Comparison of ENCODE assay signal across 8 cellular contexts in genomic region chr11:75532200-75532972, GRCh38. TPM values are rescaled to one million over a fixed set of nuclear protein-coding genes. Genes with fewer than 3 reads are reported as not detected.
A peak's percentile ranks its signal among the peaks of the same experiment; 100 is the strongest.
DNase-seq lines count a peak whose midpoint lies in the region; ATAC-seq lines count a peak whose summit lies in the region.

No MANE protein-coding gene starts in this region.

- peak; percentile 75 for DNase-seq in Ammon's horn (ENCODE audit: low spot score)
- peak; percentile 34 for DNase-seq in HCEC 1CT
- peak; percentile 69 for DNase-seq in NCI-H460 (ENCODE audit: extremely low read depth, low read depth)
- peak; percentile 82 for DNase-seq in cerebellar cortex (ENCODE audit: low spot score)
- peak; percentile 87 for DNase-seq in left kidney (ENCODE audit: low read depth, low spot score)
- peak; percentile 60 to 74 (median 73) for DNase-seq in stimulated activated CD4-positive, alpha-beta T cell treated with anti-CD3 and anti-CD28 coated beads, TNF-alpha, amount 100 ng/mL, for 24 hours (ENCODE audit: low read depth in 3 of 3)

- ATAC-seq in activated CD4-positive, CD25-positive, alpha-beta regulatory T cell treated with anti-CD3 and anti-CD28 coated beads, Interleukin-2, amount 50 U/mL, for 24 hours: peak; percentile 50 to 55
- no peak for ATAC-seq in GM19463 (IDR thresholded peaks at IDR 0.05; ENCODE audit: unreplicated experiment)

RNA-seq across cellular contexts. Expression of gene GDPD5, which starts 6.6 kb away (rescaled TPM):
- 4.0 and 6.5 TPM in 2 replicates for total RNA-seq in NCI-H460 (2014; rRNA removed; shearing (Covaris generic))
- 8.4 and 9.2 TPM in 2 replicates for polyA plus RNA-seq in NCI-H460 (2014; cell fraction: nucleus; rRNA removed)

RNA-seq across cellular contexts. Expression of gene SERPINH1, which starts 29.7 kb away (rescaled TPM):
- total RNA-seq in NCI-H460 (2014; rRNA removed; shearing (Covaris generic)): 55.5 and 64.7 TPM in 2 replicates
- 136 and 149 TPM in 2 replicates for polyA plus RNA-seq in NCI-H460 (2014; cell fraction: nucleus; rRNA removed)

Comparison
In these comparisons a context has a peak if more than half of its experiments do, and no peak if none do; other contexts are left out.
1. DNase-seq: peak in every context shown above with its lines; median percentile 87 in left kidney; 82 in cerebellar cortex; 75 in Ammon's horn; 73 in stimulated activated CD4-positive, alpha-beta T cell treated with anti-CD3 and anti-CD28 coated beads, TNF-alpha, amount 100 ng/mL, for 24 hours; 69 in NCI-H460; 34 in HCEC 1CT.